Comparison of ENCODE assay signal across 8 cellular contexts in genomic region chr17:76737082-76737675, GRCh38. TPM values are rescaled to one million over a fixed set of nuclear protein-coding genes. Genes with fewer than 3 reads are reported as not detected.
DNase-seq lines count a peak whose midpoint lies in the region; ATAC-seq and TF ChIP-seq lines count a peak whose summit lies in the region.

Gene SRSF2 (minus strand): TSS chr17:76737331. CDS start chr17:76737160, 171 bp downstream.

- ATAC-seq in GM21529 (IDR thresholded peaks at IDR 0.05; ENCODE audit: unreplicated experiment) (peak; percentile 65), mucosa of descending colon (peak; percentile 88)

- H3K4me1 Mint-ChIP-seq in IgD-negative memory B cell, result peaks cover 31 to 45% (median 36%) of the 10 kb centered on the region in 3 donors

- no peaks in the 10 kb centered on the region for H3K9me3 Mint-ChIP-seq in IgD-negative memory B cell

- H3K36me3 Mint-ChIP-seq in IgD-negative memory B cell, result peaks cover 10% of the 10 kb centered on the region

- peak within 1 kb of the TSS; percentile 98 to 100 (median 99) for H3K27ac Mint-ChIP-seq in IgD-negative memory B cell

- H3K36me3 ChIP-seq in mucosa of descending colon (ENCODE audit: low read depth), result no peaks in the 10 kb centered on the region

- TF ChIP-seq CTCF in epithelial cell of esophagus (IDR thresholded peaks at IDR 0.05; ENCODE audit: insufficient read depth, low read depth, low read length, missing control alignments) (no peak), mucosa of descending colon (IDR thresholded peaks at IDR 0.05) (no peak)

- H3K4me1 ChIP-seq in mucosa of descending colon (ENCODE audit: low read depth), result peaks cover 26% of the 10 kb centered on the region

- intact Hi-C loops in mucosa of descending colon (cut with DNase I, micrococcal nuclease), result no loop called here

- no peaks in the 10 kb centered on the region for H3K27me3 Mint-ChIP-seq in IgD-negative memory B cell

- no peaks in the 10 kb centered on the region for H3K9me3 ChIP-seq in mucosa of descending colon

- H3K4me3 ChIP-seq in epithelial cell of esophagus (ENCODE audit: low read length), result peak within 1 kb of the TSS; percentile 94
- peak within 1 kb of the TSS; percentile 97 for H3K4me3 ChIP-seq in mucosa of descending colon

- peak within 1 kb of the TSS; percentile 91 to 99 (median 94) for H3K4me3 Mint-ChIP-seq in IgD-negative memory B cell

- DNase-seq in DMS 273 treated with DMSO at 0.1 percent for 48 hours (lab: John Stamatoyannopoulos, UW) (peak; percentile 97), OCI-M2 (lab: John Stamatoyannopoulos, UW; ENCODE audit: unreplicated experiment) (peak; percentile 96), activated T-cell treated with anti-CD3 and anti-CD28 coated beads for 4 hours (peak; percentile 97), epithelial cell of esophagus (ENCODE audit: low read depth) (peak; percentile 99), mucosa of descending colon (peak; percentile 98 to 99 (median 99))
- peak; percentile 97 for DNase-seq in stimulated activated CD8-positive, alpha-beta memory T cell treated with anti-CD3 and anti-CD28 coated beads, Interleukin-4, amount 100 ng/mL, for 24 hours (ENCODE audit: low read depth)

RNA-seq across cellular contexts. Expression of gene SRSF2, which starts in this region (rescaled TPM):
- polyA plus RNA-seq in IgD-negative memory B cell, result 152 TPM
- 100 to 1,000 TPM; 130 to 166 (median 134) TPM for total RNA-seq in mucosa of descending colon

Comparison
In these comparisons a context has a peak if more than half of its experiments do, and no peak if none do; other contexts are left out.
1. Peak in every context shown above with its lines: DNase-seq, ATAC-seq and H3K4me3 ChIP-seq.